In the genomic region with DNA sequence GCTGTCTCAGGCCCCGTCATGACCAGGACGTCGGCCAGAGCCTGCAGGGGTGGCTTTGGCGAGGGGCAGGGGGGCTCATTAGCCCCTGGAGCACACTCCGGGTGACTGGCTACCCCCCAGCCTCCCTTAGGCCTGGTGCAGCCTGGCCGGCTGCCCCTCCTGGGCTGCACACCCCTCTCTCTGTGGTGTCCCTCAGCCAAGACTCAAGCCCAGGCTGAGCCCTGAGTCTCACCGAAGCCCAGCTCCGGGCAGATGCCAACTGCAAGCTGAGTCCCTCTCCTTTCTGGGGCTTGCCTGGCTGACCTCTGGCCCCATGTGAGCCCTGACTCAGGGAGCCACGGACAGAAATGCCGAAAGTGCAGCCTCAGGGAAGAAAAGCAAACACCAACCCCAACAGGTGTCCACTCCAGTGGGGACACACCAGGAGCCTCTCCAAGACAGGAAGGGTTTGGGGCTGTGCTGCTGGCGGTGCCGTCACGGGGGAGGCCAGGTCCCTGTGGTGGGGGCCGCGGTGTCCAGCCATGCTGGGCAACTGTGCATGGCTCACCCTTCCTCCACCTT, we compare ENCODE assay signal across 2 cellular contexts.
TF ChIP-seq lines count a peak whose summit lies in the region.

No MANE protein-coding gene starts in this region.

TF ChIP-seq in HEK293, 187 proteins besides CTCF, POLR2A, EP300 and RAD21:
- TF ChIP-seq FEZF1 (tag by site-specific recombination; IDR thresholded peaks at IDR 0.05) (no peak), HOXD13 (CRISPR knock-in tag; IDR thresholded peaks at IDR 0.05; ENCODE audit: borderline replicate concordance) (no peak), ZSCAN5A (tag by site-specific recombination; IDR thresholded peaks at IDR 0.05) (no peak), ZNF423 (tag by site-specific recombination; IDR thresholded peaks at IDR 0.05) (no peak), ZNF350 (tag by site-specific recombination; IDR thresholded peaks at IDR 0.05) (no peak), ZIC2 (tag by site-specific recombination; IDR thresholded peaks at IDR 0.05) (peak; percentile 80), SCRT2 (tag by site-specific recombination; IDR thresholded peaks at IDR 0.05) (peak; percentile 95), SP2 (tag by site-specific recombination; IDR thresholded peaks at IDR 0.05) (no peak), ZNF596 (tag by site-specific recombination; IDR thresholded peaks at IDR 0.05) (no peak), SCRT1 (tag by site-specific recombination; IDR thresholded peaks at IDR 0.05; ENCODE audit: borderline replicate concordance) (0 out of 2 replicates have a peak, but pooled peaks have one; percentile 62)

TF ChIP-seq in HepG2, 621 proteins besides CTCF, POLR2A, EP300 and RAD21 (continues in another document):
- TF ChIP-seq ZNF253 (CRISPR knock-in tag; IDR thresholded peaks at IDR 0.05; ENCODE audit: borderline replicate concordance) (no peak), RBAK (CRISPR knock-in tag; IDR thresholded peaks at IDR 0.05) (no peak), ATF1 (CRISPR knock-in tag; IDR thresholded peaks at IDR 0.05) (no peak), ELF3 (CRISPR knock-in tag; IDR thresholded peaks at IDR 0.05) (no peak), ZNF710 (CRISPR knock-in tag; IDR thresholded peaks at IDR 0.05; ENCODE audit: borderline replicate concordance) (no peak), ZNF256 (CRISPR knock-in tag; conservative IDR thresholded peaks at IDR 0.05) (no peak), ZBTB34 (CRISPR knock-in tag; IDR thresholded peaks at IDR 0.05) (no peak), ZNF101 (CRISPR knock-in tag; IDR thresholded peaks at IDR 0.05; ENCODE audit: borderline replicate concordance, low read depth) (no peak), ZNF136 (CRISPR knock-in tag; IDR thresholded peaks at IDR 0.05; ENCODE audit: low read depth) (no peak), RNF2 (conservative IDR thresholded peaks at IDR 0.05; ENCODE audit: low read depth) (no peak), ZNF746 (CRISPR knock-in tag; IDR thresholded peaks at IDR 0.05) (no peak), DMAP1 (CRISPR knock-in tag; IDR thresholded peaks at IDR 0.05) (no peak), ZBTB2 (CRISPR knock-in tag; IDR thresholded peaks at IDR 0.05; ENCODE audit: low read depth) (no peak), KDM2A (CRISPR knock-in tag; IDR thresholded peaks at IDR 0.05; ENCODE audit: borderline replicate concordance, low read depth) (peak; percentile 38; the same call in 1 of the 2 replicates), HNF4G (IDR thresholded peaks at IDR 0.05; ENCODE audit: borderline replicate concordance, low read depth, low read length) (no peak), HNF4G (CRISPR knock-in tag; IDR thresholded peaks at IDR 0.05; ENCODE audit: borderline replicate concordance, low read depth) (no peak), JUNB (CRISPR knock-in tag; IDR thresholded peaks at IDR 0.05; ENCODE audit: borderline replicate concordance) (no peak), MYPOP (CRISPR knock-in tag; IDR thresholded peaks at IDR 0.05) (no peak), RFXAP (CRISPR knock-in tag; IDR thresholded peaks at IDR 0.05; ENCODE audit: borderline replicate concordance) (no peak), ZNF713 (CRISPR knock-in tag; IDR thresholded peaks at IDR 0.05) (no peak), GABPB1 (CRISPR knock-in tag; IDR thresholded peaks at IDR 0.05) (peak; percentile 12; the same call in 1 of the 2 replicates), HDAC1 (CRISPR knock-in tag; IDR thresholded peaks at IDR 0.05) (peak; percentile 8; the same call in 1 of the 2 replicates), SKI (IDR thresholded peaks at IDR 0.05; ENCODE audit: partially characterized antibody) (no peak), POLR2G (IDR thresholded peaks at IDR 0.05; ENCODE audit: low read depth, low read length) (no peak), ELF4 (CRISPR knock-in tag; IDR thresholded peaks at IDR 0.05; ENCODE audit: borderline replicate concordance) (no peak), SAP130 (CRISPR knock-in tag; IDR thresholded peaks at IDR 0.05; ENCODE audit: low read depth) (peak; percentile 18; the same call in 1 of the 2 replicates), ZFYVE20 (CRISPR knock-in tag; IDR thresholded peaks at IDR 0.05; ENCODE audit: borderline replicate concordance, low read depth) (no peak), RXRB (CRISPR knock-in tag; IDR thresholded peaks at IDR 0.05; ENCODE audit: borderline replicate concordance) (no peak), SALL1 (CRISPR knock-in tag; IDR thresholded peaks at IDR 0.05) (peak; percentile 35; the same call in 1 of the 2 replicates), ZNF317 (CRISPR knock-in tag; IDR thresholded peaks at IDR 0.05) (no peak), ZNF329 (CRISPR knock-in tag; IDR thresholded peaks at IDR 0.05; ENCODE audit: low read depth) (no peak), HNRNPK (IDR thresholded peaks at IDR 0.05; ENCODE audit: low read depth, low read length, poor library complexity, severe bottlenecking) (no peak), GRHL1 (CRISPR knock-in tag; conservative IDR thresholded peaks at IDR 0.05) (no peak), PATZ1 (CRISPR knock-in tag; IDR thresholded peaks at IDR 0.05) (0 out of 2 replicates have a peak, but pooled peaks have one; percentile 19)
- TF ChIP-seq, protein P1, sequence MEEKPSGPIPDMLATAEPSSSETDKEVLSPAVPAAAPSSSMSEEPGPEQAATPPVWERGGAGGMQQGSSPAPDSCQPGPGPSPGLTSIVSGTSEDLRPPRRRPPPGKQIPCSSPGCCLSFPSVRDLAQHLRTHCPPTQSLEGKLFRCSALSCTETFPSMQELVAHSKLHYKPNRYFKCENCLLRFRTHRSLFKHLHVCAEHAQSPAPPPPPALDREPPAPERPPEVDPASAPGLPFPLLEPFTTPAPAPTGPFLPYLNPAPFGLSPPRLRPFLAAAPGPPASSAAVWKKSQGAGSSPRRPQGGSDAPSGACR (CRISPR knock-in tag; IDR thresholded peaks at IDR 0.05) = no peak
- TF ChIP-seq, protein P2, sequence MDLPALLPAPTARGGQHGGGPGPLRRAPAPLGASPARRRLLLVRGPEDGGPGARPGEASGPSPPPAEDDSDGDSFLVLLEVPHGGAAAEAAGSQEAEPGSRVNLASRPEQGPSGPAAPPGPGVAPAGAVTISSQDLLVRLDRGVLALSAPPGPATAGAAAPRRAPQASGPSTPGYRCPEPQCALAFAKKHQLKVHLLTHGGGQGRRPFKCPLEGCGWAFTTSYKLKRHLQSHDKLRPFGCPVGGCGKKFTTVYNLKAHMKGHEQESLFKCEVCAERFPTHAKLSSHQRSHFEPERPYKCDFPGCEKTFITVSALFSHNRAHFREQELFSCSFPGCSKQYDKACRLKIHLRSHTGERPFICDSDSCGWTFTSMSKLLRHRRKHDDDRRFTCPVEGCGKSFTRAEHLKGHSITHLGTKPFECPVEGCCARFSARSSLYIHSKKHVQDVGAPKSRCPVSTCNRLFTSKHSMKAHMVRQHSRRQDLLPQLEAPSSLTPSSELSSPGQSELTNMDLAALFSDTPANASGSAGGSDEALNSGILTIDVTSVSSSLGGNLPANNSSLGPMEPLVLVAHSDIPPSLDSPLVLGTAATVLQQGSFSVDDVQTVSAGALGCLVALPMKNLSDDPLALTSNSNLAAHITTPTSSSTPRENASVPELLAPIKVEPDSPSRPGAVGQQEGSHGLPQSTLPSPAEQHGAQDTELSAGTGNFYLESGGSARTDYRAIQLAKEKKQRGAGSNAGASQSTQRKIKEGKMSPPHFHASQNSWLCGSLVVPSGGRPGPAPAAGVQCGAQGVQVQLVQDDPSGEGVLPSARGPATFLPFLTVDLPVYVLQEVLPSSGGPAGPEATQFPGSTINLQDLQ (CRISPR knock-in tag; IDR thresholded peaks at IDR 0.05) = no peak
- TF ChIP-seq, protein P3, sequence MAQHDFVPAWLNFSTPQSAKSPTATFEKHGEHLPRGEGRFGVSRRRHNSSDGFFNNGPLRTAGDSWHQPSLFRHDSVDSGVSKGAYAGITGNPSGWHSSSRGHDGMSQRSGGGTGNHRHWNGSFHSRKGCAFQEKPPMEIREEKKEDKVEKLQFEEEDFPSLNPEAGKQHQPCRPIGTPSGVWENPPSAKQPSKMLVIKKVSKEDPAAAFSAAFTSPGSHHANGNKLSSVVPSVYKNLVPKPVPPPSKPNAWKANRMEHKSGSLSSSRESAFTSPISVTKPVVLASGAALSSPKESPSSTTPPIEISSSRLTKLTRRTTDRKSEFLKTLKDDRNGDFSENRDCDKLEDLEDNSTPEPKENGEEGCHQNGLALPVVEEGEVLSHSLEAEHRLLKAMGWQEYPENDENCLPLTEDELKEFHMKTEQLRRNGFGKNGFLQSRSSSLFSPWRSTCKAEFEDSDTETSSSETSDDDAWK (CRISPR knock-in tag; IDR thresholded peaks at IDR 0.05) = no peak
